Comparison of ENCODE assay signal across 1 cellular context in the genomic region with DNA sequence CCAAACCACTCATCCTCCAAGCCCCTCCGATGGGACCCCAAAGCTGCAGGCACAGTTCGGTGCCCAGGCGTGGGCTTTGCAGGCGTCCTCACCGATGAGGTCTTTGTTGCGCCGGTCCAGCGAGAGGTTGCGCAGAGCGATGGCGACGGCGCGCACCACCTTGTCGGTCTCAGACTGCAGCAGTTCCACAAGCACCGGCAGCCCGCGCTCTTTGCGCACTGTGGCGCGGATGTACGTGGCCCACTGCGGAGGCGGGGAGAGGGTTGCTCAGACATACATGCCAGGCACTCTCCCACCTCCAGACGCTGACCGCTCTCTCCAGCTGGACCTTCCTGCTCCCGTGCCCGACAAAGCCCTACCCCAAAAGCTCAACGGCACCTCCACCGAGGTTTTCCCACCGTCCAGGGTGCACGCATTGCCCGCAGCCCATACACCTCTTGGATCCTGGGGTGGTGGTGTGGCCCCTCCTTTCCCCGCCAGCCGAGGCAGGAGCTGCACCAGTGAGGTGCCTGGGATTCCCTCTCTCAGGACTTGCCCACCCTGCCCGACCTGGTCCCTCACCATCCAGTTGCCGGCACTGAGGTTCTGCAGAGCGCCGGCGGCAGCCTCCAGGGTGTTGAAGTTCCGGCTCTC.
TF ChIP-seq lines count a peak whose summit lies in the region.

No MANE protein-coding gene starts in this region.

TF ChIP-seq in GM23338, 12 proteins besides CTCF, POLR2A, EP300 and RAD21 (continued from another document):
- TF ChIP-seq, protein P1, sequence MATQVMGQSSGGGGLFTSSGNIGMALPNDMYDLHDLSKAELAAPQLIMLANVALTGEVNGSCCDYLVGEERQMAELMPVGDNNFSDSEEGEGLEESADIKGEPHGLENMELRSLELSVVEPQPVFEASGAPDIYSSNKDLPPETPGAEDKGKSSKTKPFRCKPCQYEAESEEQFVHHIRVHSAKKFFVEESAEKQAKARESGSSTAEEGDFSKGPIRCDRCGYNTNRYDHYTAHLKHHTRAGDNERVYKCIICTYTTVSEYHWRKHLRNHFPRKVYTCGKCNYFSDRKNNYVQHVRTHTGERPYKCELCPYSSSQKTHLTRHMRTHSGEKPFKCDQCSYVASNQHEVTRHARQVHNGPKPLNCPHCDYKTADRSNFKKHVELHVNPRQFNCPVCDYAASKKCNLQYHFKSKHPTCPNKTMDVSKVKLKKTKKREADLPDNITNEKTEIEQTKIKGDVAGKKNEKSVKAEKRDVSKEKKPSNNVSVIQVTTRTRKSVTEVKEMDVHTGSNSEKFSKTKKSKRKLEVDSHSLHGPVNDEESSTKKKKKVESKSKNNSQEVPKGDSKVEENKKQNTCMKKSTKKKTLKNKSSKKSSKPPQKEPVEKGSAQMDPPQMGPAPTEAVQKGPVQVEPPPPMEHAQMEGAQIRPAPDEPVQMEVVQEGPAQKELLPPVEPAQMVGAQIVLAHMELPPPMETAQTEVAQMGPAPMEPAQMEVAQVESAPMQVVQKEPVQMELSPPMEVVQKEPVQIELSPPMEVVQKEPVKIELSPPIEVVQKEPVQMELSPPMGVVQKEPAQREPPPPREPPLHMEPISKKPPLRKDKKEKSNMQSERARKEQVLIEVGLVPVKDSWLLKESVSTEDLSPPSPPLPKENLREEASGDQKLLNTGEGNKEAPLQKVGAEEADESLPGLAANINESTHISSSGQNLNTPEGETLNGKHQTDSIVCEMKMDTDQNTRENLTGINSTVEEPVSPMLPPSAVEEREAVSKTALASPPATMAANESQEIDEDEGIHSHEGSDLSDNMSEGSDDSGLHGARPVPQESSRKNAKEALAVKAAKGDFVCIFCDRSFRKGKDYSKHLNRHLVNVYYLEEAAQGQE (IDR thresholded peaks at IDR 0.05; ENCODE audit: unreplicated experiment): no peak
- no peak for TF ChIP-seq CREB1 (CRISPR knock-in tag; IDR thresholded peaks at IDR 0.05; ENCODE audit: low read depth)
- TF ChIP-seq ZNF114 (CRISPR knock-in tag; IDR thresholded peaks at IDR 0.05): no peak
- TF ChIP-seq, protein P2, sequence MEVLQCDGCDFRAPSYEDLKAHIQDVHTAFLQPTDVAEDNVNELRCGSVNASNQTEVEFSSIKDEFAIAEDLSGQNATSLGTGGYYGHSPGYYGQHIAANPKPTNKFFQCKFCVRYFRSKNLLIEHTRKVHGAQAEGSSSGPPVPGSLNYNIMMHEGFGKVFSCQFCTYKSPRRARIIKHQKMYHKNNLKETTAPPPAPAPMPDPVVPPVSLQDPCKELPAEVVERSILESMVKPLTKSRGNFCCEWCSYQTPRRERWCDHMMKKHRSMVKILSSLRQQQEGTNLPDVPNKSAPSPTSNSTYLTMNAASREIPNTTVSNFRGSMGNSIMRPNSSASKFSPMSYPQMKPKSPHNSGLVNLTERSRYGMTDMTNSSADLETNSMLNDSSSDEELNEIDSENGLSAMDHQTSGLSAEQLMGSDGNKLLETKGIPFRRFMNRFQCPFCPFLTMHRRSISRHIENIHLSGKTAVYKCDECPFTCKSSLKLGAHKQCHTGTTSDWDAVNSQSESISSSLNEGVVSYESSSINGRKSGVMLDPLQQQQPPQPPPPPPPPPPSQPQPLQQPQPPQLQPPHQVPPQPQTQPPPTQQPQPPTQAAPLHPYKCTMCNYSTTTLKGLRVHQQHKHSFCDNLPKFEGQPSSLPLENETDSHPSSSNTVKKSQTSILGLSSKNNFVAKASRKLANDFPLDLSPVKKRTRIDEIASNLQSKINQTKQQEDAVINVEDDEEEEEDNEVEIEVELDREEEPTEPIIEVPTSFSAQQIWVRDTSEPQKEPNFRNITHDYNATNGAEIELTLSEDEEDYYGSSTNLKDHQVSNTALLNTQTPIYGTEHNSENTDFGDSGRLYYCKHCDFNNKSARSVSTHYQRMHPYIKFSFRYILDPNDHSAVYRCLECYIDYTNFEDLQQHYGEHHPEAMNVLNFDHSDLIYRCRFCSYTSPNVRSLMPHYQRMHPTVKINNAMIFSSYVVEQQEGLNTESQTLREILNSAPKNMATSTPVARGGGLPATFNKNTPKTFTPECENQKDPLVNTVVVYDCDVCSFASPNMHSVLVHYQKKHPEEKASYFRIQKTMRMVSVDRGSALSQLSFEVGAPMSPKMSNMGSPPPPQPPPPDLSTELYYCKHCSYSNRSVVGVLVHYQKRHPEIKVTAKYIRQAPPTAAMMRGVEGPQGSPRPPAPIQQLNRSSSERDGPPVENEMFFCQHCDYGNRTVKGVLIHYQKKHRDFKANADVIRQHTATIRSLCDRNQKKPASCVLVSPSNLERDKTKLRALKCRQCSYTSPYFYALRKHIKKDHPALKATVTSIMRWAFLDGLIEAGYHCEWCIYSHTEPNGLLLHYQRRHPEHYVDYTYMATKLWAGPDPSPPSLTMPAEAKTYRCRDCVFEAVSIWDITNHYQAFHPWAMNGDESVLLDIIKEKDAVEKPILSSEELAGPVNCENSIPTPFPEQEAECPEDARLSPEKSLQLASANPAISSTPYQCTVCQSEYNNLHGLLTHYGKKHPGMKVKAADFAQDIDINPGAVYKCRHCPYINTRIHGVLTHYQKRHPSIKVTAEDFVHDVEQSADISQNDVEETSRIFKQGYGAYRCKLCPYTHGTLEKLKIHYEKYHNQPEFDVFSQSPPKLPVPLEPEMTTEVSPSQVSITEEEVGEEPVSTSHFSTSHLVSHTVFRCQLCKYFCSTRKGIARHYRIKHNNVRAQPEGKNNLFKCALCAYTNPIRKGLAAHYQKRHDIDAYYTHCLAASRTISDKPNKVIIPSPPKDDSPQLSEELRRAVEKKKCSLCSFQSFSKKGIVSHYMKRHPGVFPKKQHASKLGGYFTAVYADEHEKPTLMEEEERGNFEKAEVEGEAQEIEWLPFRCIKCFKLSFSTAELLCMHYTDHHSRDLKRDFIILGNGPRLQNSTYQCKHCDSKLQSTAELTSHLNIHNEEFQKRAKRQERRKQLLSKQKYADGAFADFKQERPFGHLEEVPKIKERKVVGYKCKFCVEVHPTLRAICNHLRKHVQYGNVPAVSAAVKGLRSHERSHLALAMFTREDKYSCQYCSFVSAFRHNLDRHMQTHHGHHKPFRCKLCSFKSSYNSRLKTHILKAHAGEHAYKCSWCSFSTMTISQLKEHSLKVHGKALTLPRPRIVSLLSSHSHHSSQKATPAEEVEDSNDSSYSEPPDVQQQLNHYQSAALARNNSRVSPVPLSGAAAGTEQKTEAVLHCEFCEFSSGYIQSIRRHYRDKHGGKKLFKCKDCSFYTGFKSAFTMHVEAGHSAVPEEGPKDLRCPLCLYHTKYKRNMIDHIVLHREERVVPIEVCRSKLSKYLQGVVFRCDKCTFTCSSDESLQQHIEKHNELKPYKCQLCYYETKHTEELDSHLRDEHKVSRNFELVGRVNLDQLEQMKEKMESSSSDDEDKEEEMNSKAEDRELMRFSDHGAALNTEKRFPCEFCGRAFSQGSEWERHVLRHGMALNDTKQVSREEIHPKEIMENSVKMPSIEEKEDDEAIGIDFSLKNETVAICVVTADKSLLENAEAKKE (CRISPR knock-in tag; IDR thresholded peaks at IDR 0.05): no peak
- TF ChIP-seq EZH2phosphoT487 (IDR thresholded peaks at IDR 0.05; ENCODE audit: unreplicated experiment): no peak
- TF ChIP-seq EZH2 (IDR thresholded peaks at IDR 0.05; ENCODE audit: low read depth, unreplicated experiment): no peak
- no peak for TF ChIP-seq POLR2AphosphoS5 (IDR thresholded peaks at IDR 0.05; ENCODE audit: low read depth)
- TF ChIP-seq ZNF331 (CRISPR knock-in tag; IDR thresholded peaks at IDR 0.05; ENCODE audit: low read depth): no peak
